Comparison of ENCODE assay signal across 8 cellular contexts in the genomic region with DNA sequence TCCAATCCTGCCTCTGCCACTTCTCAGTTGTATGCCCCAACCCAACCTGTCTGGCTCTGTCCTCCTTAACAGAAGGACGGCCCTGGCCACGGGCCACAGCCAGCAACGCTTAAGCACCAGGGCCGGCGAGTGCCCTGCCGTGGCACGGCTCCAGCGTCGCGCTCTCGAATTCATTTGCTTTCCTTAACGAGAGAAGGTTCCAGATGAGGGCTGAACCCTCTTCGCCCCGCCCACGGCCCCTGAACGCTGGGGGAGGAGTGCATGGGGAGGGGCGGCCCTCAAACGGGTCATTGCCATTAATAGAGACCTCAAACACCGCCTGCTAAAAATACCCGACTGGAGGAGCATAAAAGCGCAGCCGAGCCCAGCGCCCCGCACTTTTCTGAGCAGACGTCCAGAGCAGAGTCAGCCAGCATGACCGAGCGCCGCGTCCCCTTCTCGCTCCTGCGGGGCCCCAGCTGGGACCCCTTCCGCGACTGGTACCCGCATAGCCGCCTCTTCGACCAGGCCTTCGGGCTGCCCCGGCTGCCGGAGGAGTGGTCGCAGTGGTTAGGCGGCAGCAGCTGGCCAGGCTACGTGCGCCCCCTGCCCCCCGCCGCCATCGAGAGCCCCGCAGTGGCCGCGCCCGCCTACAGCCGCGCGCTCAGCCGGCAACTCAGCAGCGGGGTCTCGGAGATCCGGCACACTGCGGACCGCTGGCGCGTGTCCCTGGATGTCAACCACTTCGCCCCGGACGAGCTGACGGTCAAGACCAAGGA. TPM values are rescaled to one million over a fixed set of nuclear protein-coding genes. Genes with fewer than 3 reads are reported as not detected.
DNase-seq lines count a peak whose midpoint lies in the region; ATAC-seq, FAIRE-seq and TF ChIP-seq lines count a peak whose summit lies in the region.

TSS of gene HSPB1 (plus strand) at position 375 of the 758 bp plus-strand sequence. CDS start at position 415, 40 bp downstream.

- WGBS in HepG2 (ENCODE audit: low lambda C conversion rate): 2% methylated on average over 15 of the region's 65 CpGs

- H3K9me3 ChIP-seq in duodenal mucosa (ENCODE audit: control insufficient read depth in 1 of 2, low read length in 2 of 2): no peaks in the 10 kb centered on the region
- H3K9me3 ChIP-seq in HepG2 (ENCODE audit: low read length): no peaks in the 10 kb centered on the region

- TF ChIP-seq POLR2A in HepG2 (IDR thresholded peaks at IDR 0.05; ENCODE audit: insufficient read depth in 1 of 2, low read depth in 2 of 2, low read length in 2 of 2): peak in 1 of 2 experiments; percentile 67; a peak in 2 of 4 replicates

- DNase-seq in NCI-H524 treated with DMSO at 0.1 percent for 48 hours (lab: John Stamatoyannopoulos, UW): peak; percentile 51
- peak; percentile 64 to 66 for DNase-seq in activated CD4-positive, alpha-beta T cell treated with anti-CD3 and anti-CD28 coated beads, Interleukin-2, amount 50 U/mL, for 4 hours
- DNase-seq in HepG2 (ENCODE audit: low spot score): peak; percentile 65
- DNase-seq in stimulated activated CD4-positive, alpha-beta T cell treated with anti-CD3 and anti-CD28 coated beads, Interleukin-4, amount 100 ng/mL, for 4 hours: peak; percentile 56 to 73

- peak; percentile 74 for ATAC-seq in GM18511 (IDR thresholded peaks at IDR 0.05; ENCODE audit: unreplicated experiment)
- ATAC-seq in HG03280 (IDR thresholded peaks at IDR 0.05; ENCODE audit: unreplicated experiment): peak; percentile 57
- ATAC-seq in HepG2: peak; percentile 57

- H3K4me2 ChIP-seq in HepG2 (ENCODE audit: low read depth, low read length): peak within 1 kb of the TSS; percentile 88

- H3K4me1 ChIP-seq in duodenal mucosa (ENCODE audit: control insufficient read depth in 1 of 2, insufficient read depth in 2 of 2, low read length in 2 of 2): peaks cover 21 to 26% of the 10 kb centered on the region in 2 donors
- peaks cover 68% of the 10 kb centered on the region for H3K4me1 ChIP-seq in HepG2 (ENCODE audit: insufficient read depth, low read length)

- in situ Hi-C loops in HepG2 (cut with HindIII; ENCODE audit: extremely low pct_ligation_motif_present, low pct_unique_long_range_greater_than_20kb): no loop called here

- no peaks in the 10 kb centered on the region for H3K79me2 ChIP-seq in HepG2 (ENCODE audit: insufficient read depth, low read length)

- CTCF ChIA-PET in HepG2 (lab: Yijun Ruan, JAX; ENCODE audit: low intra/inter-chr PET ratio, low total read pairs): interaction anchor here (3.0 kb wide), 1 partner anchor 12 kb away, joined by 14 read pairs; no protein-coding TSS in a partner anchor

- no peak for FAIRE-seq in HepG2 (lab: Jason Lieb, UNC)

- POLR2A ChIA-PET in HepG2 (lab: Yijun Ruan, JAX): interaction anchor here (1.1 to 6.2 kb wide), 5 partner anchors 11 to 136 kb away, joined by 3 to 56 read pairs (median 7); partner anchors contain the start of gene YWHAG

- no peak within 1 kb of the TSS for H2AFZ ChIP-seq in HepG2 (ENCODE audit: low read length)

- TF ChIP-seq RAD21 in HepG2 (CRISPR knock-in tag; IDR thresholded peaks at IDR 0.05): no peak

- H3K4me3 ChIP-seq in duodenal mucosa (ENCODE audit: low read depth in 1 of 2, low read length in 2 of 2) (peak within 1 kb of the TSS; percentile 77 to 79), HepG2 (replicated peaks in 1 of 3; ENCODE audit: insufficient read depth in 1 of 3, low read depth in 2 of 3, low read length in 3 of 3) (peak within 1 kb of the TSS; percentile 62 to 81 (median 64))

- H3K27ac ChIP-seq in 22Rv1: peak within 1 kb of the TSS; percentile 98
- H3K27ac ChIP-seq in duodenal mucosa (ENCODE audit: low read depth, low read length): peak within 1 kb of the TSS; percentile 98
- peak within 1 kb of the TSS; percentile 27 for H3K27ac ChIP-seq in HepG2 (ENCODE audit: extremely low read length, insufficient read depth, low read length)

- H4K20me1 ChIP-seq in HepG2 (ENCODE audit: insufficient read depth, low read length): no peaks in the 10 kb centered on the region

- TF ChIP-seq CTCF in 22Rv1 (IDR thresholded peaks at IDR 0.05): peak; percentile 14; the same call in 1 of the 2 replicates
- TF ChIP-seq CTCF in HepG2 (CRISPR knock-in tag; IDR thresholded peaks at IDR 0.05): no peak; the same call in 1 of the 2 replicates

- H3K9ac ChIP-seq in duodenal mucosa (ENCODE audit: low read depth in 1 of 2, low read length in 2 of 2) (peak within 1 kb of the TSS; percentile 92 to 96), HepG2 (ENCODE audit: insufficient read depth, low read depth, low read length) (peak within 1 kb of the TSS; percentile 67)

- intact Hi-C loops in HepG2 (cut with micrococcal nuclease; ENCODE audit: unreplicated experiment): no loop called here

- TSS peak; percentile 90 for BruUV-seq in HepG2 (replicated peaks; lab: Mats Ljungman, UMichigan)

- H3K27me3 ChIP-seq in duodenal mucosa (ENCODE audit: control insufficient read depth in 1 of 2, insufficient read depth in 2 of 2, low read length in 2 of 2) (no peaks in the 10 kb centered on the region), HepG2 (ENCODE audit: control insufficient read depth in 1 of 2, insufficient read depth in 2 of 2, low read length in 2 of 2) (no peaks in the 10 kb centered on the region)

- TF ChIP-seq EP300 in HepG2 (IDR thresholded peaks at IDR 0.05; ENCODE audit: low read depth in 2 of 2, low read length in 2 of 2): no peak
- TF ChIP-seq EP300 in HepG2 (CRISPR knock-in tag; IDR thresholded peaks at IDR 0.05; ENCODE audit: borderline replicate concordance): no peak

- H3K36me3 ChIP-seq in duodenal mucosa (ENCODE audit: control insufficient read depth in 1 of 2, insufficient read depth in 2 of 2, low read length in 2 of 2): no peaks in the 10 kb centered on the region
- no peaks in the 10 kb centered on the region for H3K36me3 ChIP-seq in HepG2 (replicated peaks in 1 of 2; ENCODE audit: control insufficient read depth in 1 of 2, insufficient read depth in 2 of 2, low read length in 2 of 2)

TF ChIP-seq in HepG2, 621 proteins besides CTCF, POLR2A, EP300 and RAD21 (continues in another document):
- TF ChIP-seq FOXK1 (CRISPR knock-in tag; IDR thresholded peaks at IDR 0.05; ENCODE audit: borderline replicate concordance, low read depth) (0 out of 2 replicates have a peak, but pooled peaks have one; percentile 25), DRAP1 (CRISPR knock-in tag; IDR thresholded peaks at IDR 0.05) (peak; percentile 79; the same call in 1 of the 2 replicates), NR2F6 (IDR thresholded peaks at IDR 0.05) (no peak), NR2F6 (CRISPR knock-in tag; IDR thresholded peaks at IDR 0.05) (peak; percentile 61), EHMT2 (IDR thresholded peaks at IDR 0.05; ENCODE audit: borderline replicate concordance, low read depth, low read length) (no peak), RBAK (CRISPR knock-in tag; IDR thresholded peaks at IDR 0.05) (no peak), ZNF276 (CRISPR knock-in tag; IDR thresholded peaks at IDR 0.05; ENCODE audit: low read depth) (peak; percentile 83), ZNF83 (CRISPR knock-in tag; IDR thresholded peaks at IDR 0.05; ENCODE audit: borderline replicate concordance) (0 out of 2 replicates have a peak, but pooled peaks have one; percentile 64), ZNF703 (CRISPR knock-in tag; IDR thresholded peaks at IDR 0.05; ENCODE audit: borderline replicate concordance) (0 out of 2 replicates have a peak, but pooled peaks have one; percentile 82), ZNF567 (CRISPR knock-in tag; IDR thresholded peaks at IDR 0.05; ENCODE audit: borderline replicate concordance) (peak; percentile 69; the same call in 1 of the 2 replicates), RXRB (CRISPR knock-in tag; IDR thresholded peaks at IDR 0.05; ENCODE audit: borderline replicate concordance) (peak; percentile 59)

RNA-seq across cellular contexts. Expression of gene HSPB1, which starts in this region (rescaled TPM):
- 21.0 and 22.7 TPM in 2 replicates for total RNA-seq in HepG2 (2016; rRNA removed; fragmentation: Illumina TruSeq; extraction: Trizol)
- 28.6 and 37.9 TPM in 2 replicates for total RNA-seq in HepG2 (2016; cell fraction: cytosol; rRNA removed; fragmentation: Illumina TruSeq; extraction: Trizol; ENCODE audit: low read depth)
- 19.5 and 23.3 TPM in 2 replicates for total RNA-seq in HepG2 (2016; cell fraction: insoluble cytoplasmic fraction; rRNA removed; fragmentation: Illumina TruSeq; extraction: Trizol)
- total RNA-seq in HepG2 (2016; cell fraction: membrane; rRNA removed; fragmentation: Illumina TruSeq; extraction: Trizol): 23.9 and 34.4 TPM in 2 replicates
- total RNA-seq in HepG2 (2016; cell fraction: nucleus; rRNA removed; fragmentation: Illumina TruSeq; extraction: Trizol): 7.9 and 12.0 TPM in 2 replicates
- polyA plus RNA-seq in HepG2 (2011; rRNA removed): 38.6 and 58.7 TPM in 2 replicates
- 27.4 and 50.9 TPM in 2 replicates for polyA plus RNA-seq in HepG2 (2011; cell fraction: cytosol; rRNA removed)
- 34.0 and 48.4 TPM in 2 replicates for polyA plus RNA-seq in HepG2 (2011; cell fraction: nucleus; rRNA removed)
- 35.1 and 96.6 TPM in 2 replicates for polyA plus RNA-seq in HepG2 (2012)
- polyA plus RNA-seq in HepG2 (2016; cell fraction: cytosol; fragmentation: Illumina TruSeq; extraction: Trizol; ENCODE audit: low read depth): 146 and 151 TPM in 2 replicates
- polyA plus RNA-seq in HepG2 (2016; cell fraction: insoluble cytoplasmic fraction; fragmentation: Illumina TruSeq; extraction: Trizol; ENCODE audit: low read depth): 58.6 and 80.2 TPM in 2 replicates
- polyA plus RNA-seq in HepG2 (2016; cell fraction: membrane; fragmentation: Illumina TruSeq; extraction: Trizol; ENCODE audit: low read depth): 115 and 119 TPM in 2 replicates
- polyA plus RNA-seq in HepG2 (2016; cell fraction: nucleus; fragmentation: Illumina TruSeq; extraction: Trizol; ENCODE audit: insufficient read depth, low read depth): 42.2 and 50.9 TPM in 2 replicates
- polyA minus RNA-seq in HepG2 (2011; rRNA and poly(A)+ RNA removed; ENCODE audit: low replicate concordance): 27.1 and 53.9 TPM in 2 replicates
- polyA minus RNA-seq in HepG2 (2011; cell fraction: cytosol; rRNA and poly(A)+ RNA removed): 26.1 and 27.0 TPM in 2 replicates
- polyA minus RNA-seq in HepG2 (2011; cell fraction: nucleus; rRNA and poly(A)+ RNA removed): 5.0 and 5.2 TPM in 2 replicates

Comparison
In these comparisons a context has a peak if more than half of its experiments do, and no peak if none do; other contexts are left out.
1. Peak in every context shown above with its lines: DNase-seq, ATAC-seq, H3K4me3 ChIP-seq and H3K27ac ChIP-seq.
2. H3K27ac ChIP-seq: peak in every context shown above with its lines; median percentile 98 in 22Rv1; 98 in duodenal mucosa; 27 in HepG2.